27 cellular contexts compared by ENCODE assay signal in genomic region chr10:121919666-121920065, GRCh38. TPM values are rescaled to one million over a fixed set of nuclear protein-coding genes. Genes with fewer than 3 reads are reported as not detected.
DNase-seq lines count a peak whose midpoint lies in the region; ATAC-seq and TF ChIP-seq lines count a peak whose summit lies in the region.
"Had no signal": no experiment of that assay in that cellular context is flagged by ENCODE, and none has a peak within 500 bp of the region (broad histone marks: within the 10 kb centered on the region; RNA-seq: fewer than 3 reads in every experiment).

No MANE protein-coding gene starts in this region.

- intact Hi-C loops in OCI-LY7 (cut with micrococcal nuclease; ENCODE audit: unreplicated experiment) (loop anchor here (10.0 kb wide), 1 partner anchor 1065 kb away; the partner anchor contains the start of gene WDR11), breast epithelium (cut with DNase I; ENCODE audit: low total_unique reads) (no loop called here)

- H3K27me3 ChIP-seq in breast epithelium = no peaks in the 10 kb centered on the region
- H3K27me3 ChIP-seq: esophagus squamous epithelium, right atrium auricular region, spleen, upper lobe of right lung had no signal

- no peak overlapping the region for H3K4me3 Mint-ChIP-seq in natural killer cell treated with Interleukin-12 subunit alpha and Interleukin-12 subunit beta and Interleukin-15 and Interleukin-18, amount 100 ng/mL, for 72 hours
- H3K4me3 Mint-ChIP-seq: activated naive CD4-positive, alpha-beta T cell treated with anti-CD3 and anti-CD28 coated beads, Interleukin-2, amount 50 U/mL, for 24 hours; activated T-helper 1 cell treated with anti-CD3 and anti-CD28 coated beads, Interleukin-12 subunit alpha, Interleukin-12 subunit beta, Interleukin-2, Interleukin-4 antibody, amounts not matched to agents 30 ng/mL and 10 ng/mL and 1 ng/mL, durations not matched to agents 14 hours and 24 hours and 36 hours; natural killer cell; stimulated activated effector memory CD8-positive, alpha-beta T cell treated with anti-CD3 and anti-CD28 coated beads, Interleukin-12 subunit alpha, Interleukin-12 subunit beta, amount 100 ng/mL, for 72 hours had no signal

- no peaks in the 10 kb centered on the region for H3K9me2 ChIP-seq in OCI-LY7 (ENCODE audit: insufficient read depth, low read length)

- ATAC-seq in GM19467 (IDR thresholded peaks at IDR 0.05; ENCODE audit: unreplicated experiment) (peak; percentile 74), HG02763 (IDR thresholded peaks at IDR 0.05; ENCODE audit: unreplicated experiment) (peak; percentile 66), GM21723 (IDR thresholded peaks at IDR 0.05; ENCODE audit: unreplicated experiment) (no peak)
- ATAC-seq in natural killer cell treated with Interleukin-12 subunit alpha and Interleukin-12 subunit beta and Interleukin-15 and Interleukin-18, amount 100 ng/mL, for 72 hours = no peak
- ATAC-seq: left ventricle myocardium superior; natural killer cell; PC-3; stimulated activated effector memory CD8-positive, alpha-beta T cell treated with anti-CD3 and anti-CD28 coated beads, Interleukin-12 subunit alpha, Interleukin-12 subunit beta, amount 100 ng/mL, for 72 hours; upper lobe of right lung had no signal

- H3K9me3 ChIP-seq in OCI-LY7 (ENCODE audit: low read length) = peaks cover 8% of the 10 kb centered on the region; the same call in 1 of the 2 replicates
- no peaks in the 10 kb centered on the region for H3K9me3 ChIP-seq in breast epithelium
- H3K9me3 ChIP-seq: esophagus squamous epithelium, right atrium auricular region, upper lobe of right lung had no signal

- peak overlapping the region; percentile 61 for H3K4me2 ChIP-seq in OCI-LY7 (ENCODE audit: low read length)

- H3K79me2 ChIP-seq in OCI-LY7 (ENCODE audit: insufficient read depth, low read depth, low read length) = peaks cover 33% of the 10 kb centered on the region; the same call in 1 of the 2 replicates

- no peak overlapping the region for H3K27ac Mint-ChIP-seq in natural killer cell treated with Interleukin-12 subunit alpha and Interleukin-12 subunit beta and Interleukin-15 and Interleukin-18, amount 100 ng/mL, for 72 hours
- H3K27ac Mint-ChIP-seq: activated naive CD4-positive, alpha-beta T cell treated with anti-CD3 and anti-CD28 coated beads, Interleukin-2, amount 50 U/mL, for 24 hours; activated T-helper 1 cell treated with anti-CD3 and anti-CD28 coated beads, Interleukin-12 subunit alpha, Interleukin-12 subunit beta, Interleukin-2, Interleukin-4 antibody, amounts not matched to agents 30 ng/mL and 10 ng/mL and 1 ng/mL, durations not matched to agents 14 hours and 24 hours and 36 hours had no signal

- H3K4me3 ChIP-seq in GM12864 (ENCODE audit: low read depth, low read length) (no peak overlapping the region), OCI-LY7 (ENCODE audit: low read depth, low read length, poor library complexity, severe bottlenecking) (peak overlapping the region; percentile 36), breast epithelium (no peak overlapping the region)
- H3K4me3 ChIP-seq: coronary artery, esophagus squamous epithelium, right atrium auricular region, spleen, upper lobe of right lung had no signal

- TF ChIP-seq CTCF in GM12864 (IDR thresholded peaks at IDR 0.05; ENCODE audit: low read depth, low read length, missing control alignments) (no peak), OCI-LY7 (conservative IDR thresholded peaks at IDR 0.05; ENCODE audit: low read length) (no peak), breast epithelium (IDR thresholded peaks at IDR 0.05) (no peak)

- DNase-seq in GM12864 (ENCODE audit: low read depth) = peak; percentile 66
- DNase-seq in OCI-LY7 (ENCODE audit: low spot score) = peak; percentile 80
- no peak for DNase-seq in natural killer cell treated with Interleukin-12 subunit alpha and Interleukin-12 subunit beta and Interleukin-15 and Interleukin-18, amount 100 ng/mL, for 72 hours (ENCODE audit: low spot score)
- DNase-seq in breast epithelium (ENCODE audit: low spot score in 2 of 2) = no peak
- no peak for DNase-seq in CD1c-positive myeloid dendritic cell (ENCODE audit: extremely low spot score)
- DNase-seq: DMS53; esophagus squamous epithelium; GDM1; left ventricle myocardium superior; midbrain; natural killer cell; NCI-H1417 treated with DMSO at 0.1 percent for 48 hours; NCI-H2081 treated with DMSO at 0.1 percent for 48 hours; PC-3; Right ventricle myocardium superior; spleen; stimulated activated CD4-positive, alpha-beta T cell treated with anti-CD3 and anti-CD28 coated beads, Interleukin-2, amount 100 ng/mL, for 48 hours; upper lobe of right lung had no signal

- peaks cover 81% of the 10 kb centered on the region for H3K36me3 ChIP-seq in OCI-LY7 (ENCODE audit: insufficient read depth, low read length)
- no peaks in the 10 kb centered on the region for H3K36me3 ChIP-seq in breast epithelium

- peaks cover 6% of the 10 kb centered on the region for H3K36me3 Mint-ChIP-seq in natural killer cell treated with Interleukin-12 subunit alpha and Interleukin-12 subunit beta and Interleukin-15 and Interleukin-18, amount 100 ng/mL, for 72 hours

- H3K9me3 Mint-ChIP-seq in natural killer cell treated with Interleukin-12 subunit alpha and Interleukin-12 subunit beta and Interleukin-15 and Interleukin-18, amount 100 ng/mL, for 72 hours = no peaks in the 10 kb centered on the region
- H3K9me3 Mint-ChIP-seq: activated naive CD4-positive, alpha-beta T cell treated with anti-CD3 and anti-CD28 coated beads, Interleukin-2, amount 50 U/mL, for 24 hours; activated T-helper 1 cell treated with anti-CD3 and anti-CD28 coated beads, Interleukin-12 subunit alpha, Interleukin-12 subunit beta, Interleukin-2, Interleukin-4 antibody, amounts not matched to agents 30 ng/mL and 10 ng/mL and 1 ng/mL, durations not matched to agents 14 hours and 24 hours and 36 hours; natural killer cell; stimulated activated effector memory CD8-positive, alpha-beta T cell treated with anti-CD3 and anti-CD28 coated beads, Interleukin-12 subunit alpha, Interleukin-12 subunit beta, amount 100 ng/mL, for 72 hours had no signal

- H3K27me3 Mint-ChIP-seq in natural killer cell treated with Interleukin-12 subunit alpha and Interleukin-12 subunit beta and Interleukin-15 and Interleukin-18, amount 100 ng/mL, for 72 hours = no peaks in the 10 kb centered on the region
- H3K27me3 Mint-ChIP-seq: activated naive CD4-positive, alpha-beta T cell treated with anti-CD3 and anti-CD28 coated beads, Interleukin-2, amount 50 U/mL, for 24 hours had no signal

- TF ChIP-seq POLR2A in breast epithelium (IDR thresholded peaks at IDR 0.05) = no peak

- H3K4me1 Mint-ChIP-seq in natural killer cell treated with Interleukin-12 subunit alpha and Interleukin-12 subunit beta and Interleukin-15 and Interleukin-18, amount 100 ng/mL, for 72 hours (ENCODE audit: low read depth in 2 of 2) = peaks cover 6 to 10% of the 10 kb centered on the region in 2 donors

- H3K27ac ChIP-seq in OCI-LY7 (ENCODE audit: low read depth, low read length, poor library complexity, severe bottlenecking) (peak overlapping the region; percentile 84), breast epithelium (no peak overlapping the region)
- H3K27ac ChIP-seq: coronary artery, esophagus squamous epithelium, right atrium auricular region, spleen, upper lobe of right lung, VCaP had no signal

- H2AFZ ChIP-seq in OCI-LY7 (ENCODE audit: low read length) = no peak overlapping the region

- CTCF ChIA-PET in OCI-LY7 (lab: Charles Lee; ENCODE audit: unreplicated experiment) = no interaction called here

- H3K4me1 ChIP-seq in OCI-LY7 (ENCODE audit: insufficient read depth, low read length, poor library complexity, severe bottlenecking) (peaks cover 67% of the 10 kb centered on the region), breast epithelium (no peaks in the 10 kb centered on the region)
- H3K4me1 ChIP-seq: upper lobe of right lung had no signal

- no peaks in the 10 kb centered on the region for H4K20me1 ChIP-seq in OCI-LY7 (ENCODE audit: insufficient read depth, low read length)

- POLR2A ChIA-PET in OCI-LY7 (lab: Charles Lee) = interaction anchor here (0.6 to 1.3 kb wide), 3 partner anchors 8 to 1033 kb away, joined by 3 to 4 read pairs (median 4); partner anchors contain the start of gene ATE1

- BruUV-seq in OCI-LY7 (replicated peaks; lab: Mats Ljungman, UMichigan) = no TSS peak

RNA-seq across cellular contexts. Expression of gene ATE1, which starts 8.2 kb away (rescaled TPM):
- total RNA-seq in OCI-LY7 (2014; rRNA removed; shearing (Covaris generic)) = 14.8 and 17.8 TPM in 2 replicates
- total RNA-seq in OCI-LY7 (2022) = 44.7 and 45.2 TPM in 2 replicates
- 10 to 100 TPM; 27.7 to 32.6 TPM for total RNA-seq in natural killer cell treated with Interleukin-12 subunit alpha and Interleukin-12 subunit beta and Interleukin-15 and Interleukin-18, amount 100 ng/mL, for 72 hours
- total RNA-seq in breast epithelium = 10 to 100 TPM; 25.0 to 46.8 (median 29.5) TPM

RNA-seq across cellular contexts. Expression of gene NSMCE4A, which starts 55.4 kb away (rescaled TPM):
- total RNA-seq in OCI-LY7 (2014; rRNA removed; shearing (Covaris generic)) = 95.6 and 105 TPM in 2 replicates
- total RNA-seq in OCI-LY7 (2022) (69.5 and 77.7 TPM in 2 replicates), breast epithelium (100 to 1,000 TPM in 2 of 3 donors, 10 to 100 TPM in 1; 72.2 to 120 (median 119) TPM)
- total RNA-seq in natural killer cell treated with Interleukin-12 subunit alpha and Interleukin-12 subunit beta and Interleukin-15 and Interleukin-18, amount 100 ng/mL, for 72 hours = 10 to 100 TPM; 59.0 to 65.4 TPM

Comparison
In these comparisons a context has a peak if more than half of its experiments do, and no peak if none do; other contexts are left out.
1. DNase-seq: peak in GM12864 (single experiment) and OCI-LY7 (single experiment); none in natural killer cell treated with Interleukin-12 subunit alpha and Interleukin-12 subunit beta and Interleukin-15 and Interleukin-18, amount 100 ng/mL, for 72 hours (single experiment), breast epithelium (0 of 2) and CD1c-positive myeloid dendritic cell (single experiment).
2. ATAC-seq: peak in GM19467 (single experiment) and HG02763 (single experiment); none in natural killer cell treated with Interleukin-12 subunit alpha and Interleukin-12 subunit beta and Interleukin-15 and Interleukin-18, amount 100 ng/mL, for 72 hours (0 of 2) and GM21723 (single experiment).